ENCODE assay signal across 7 cellular contexts in the genomic region with DNA sequence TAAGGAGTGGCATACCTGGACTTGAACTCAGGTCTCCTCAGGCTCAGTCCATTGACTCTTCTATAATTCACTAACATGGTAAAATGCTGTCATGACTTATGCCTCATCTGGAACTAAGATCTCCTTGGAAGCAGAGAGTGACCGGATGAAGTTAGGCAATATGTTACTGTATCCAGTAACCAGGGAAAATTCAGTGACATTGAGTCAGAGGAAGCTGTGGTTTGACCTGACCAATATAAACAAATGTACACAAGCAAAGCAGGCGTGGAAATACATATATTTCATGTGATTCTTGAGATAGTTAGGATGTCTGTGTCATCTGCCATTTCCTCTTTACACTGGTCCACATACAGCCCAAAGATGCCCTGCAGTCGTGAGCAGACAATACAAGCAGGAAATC. TPM values are rescaled to one million over a fixed set of nuclear protein-coding genes. Genes with fewer than 3 reads are reported as not detected.
DNase-seq lines count a peak whose midpoint lies in the region; ATAC-seq and TF ChIP-seq lines count a peak whose summit lies in the region.

No MANE protein-coding gene starts in this region.

- no peak for TF ChIP-seq CTCF in tibial artery (IDR thresholded peaks at IDR 0.05)

- no peaks in the 10 kb centered on the region for H3K27me3 ChIP-seq in tibial artery

- no peaks in the 10 kb centered on the region for H3K36me3 ChIP-seq in tibial artery

- H3K4me1 ChIP-seq in tibial artery, result peaks cover 4 to 38% (median 13%) of the 10 kb centered on the region in 4 donors

- ATAC-seq in left ventricle myocardium superior, result peak; percentile 38

- H3K4me3 ChIP-seq in tibial artery, result no peak overlapping the region

- H3K9me3 ChIP-seq in tibial artery, result no peaks in the 10 kb centered on the region

- intact Hi-C loops in left ventricle myocardium superior (cut with micrococcal nuclease) (no loop called here), tibial artery (cut with DNase I; ENCODE audit: low total_unique reads) (no loop called here)

- DNase-seq in HS-27A (ENCODE audit: low read depth) (peak; percentile 98), T1000 (lab: John Stamatoyannopoulos, UW) (peak; percentile 61), left ventricle myocardium superior (no peak), tibial artery (no peak), amygdala (lab: John Stamatoyannopoulos, UW) (no peak), NCI-H345 (lab: John Stamatoyannopoulos, UW) (no peak), GDM1 (lab: John Stamatoyannopoulos, UW) (no peak)

- peak overlapping the region; percentile 64 to 65 for H3K27ac ChIP-seq in tibial artery

RNA-seq across cellular contexts. Expression of gene SGIP1, which starts 30.3 kb away (rescaled TPM):
- total RNA-seq in left ventricle myocardium superior, result 2.9 TPM

Comparison
In these comparisons a context has a peak if more than half of its experiments do, and no peak if none do; other contexts are left out.
1. DNase-seq: peak in HS-27A (single experiment) and T1000 (single experiment); none in left ventricle myocardium superior (single experiment), tibial artery (0 of 2), amygdala (0 of 56), NCI-H345 (single experiment) and GDM1 (single experiment).